In the genomic region with DNA sequence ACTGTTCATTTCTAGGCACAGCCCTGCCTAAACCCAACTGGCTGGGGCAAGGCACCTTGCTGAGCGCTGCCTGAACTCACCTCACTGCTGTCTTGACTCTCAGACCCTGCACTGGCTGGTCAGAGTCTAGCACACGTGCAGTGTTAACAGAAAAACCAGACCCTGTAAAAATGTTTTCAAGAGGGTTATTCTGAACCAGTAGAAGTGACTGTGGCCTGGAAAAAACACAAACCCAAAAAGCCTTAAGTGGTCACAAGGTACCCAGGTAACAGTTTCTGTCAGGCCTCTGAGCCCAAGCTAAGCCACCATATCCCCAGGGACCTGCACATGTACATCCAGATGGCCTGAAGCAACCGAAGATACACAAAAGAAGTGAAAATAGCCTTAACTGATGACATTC, we compare ENCODE assay signal across 1 cellular context.
TF ChIP-seq lines count a peak whose summit lies in the region.

No MANE protein-coding gene starts in this region.

TF ChIP-seq in GM23338, 12 proteins besides CTCF, POLR2A, EP300 and RAD21:
- TF ChIP-seq CREB1 (CRISPR knock-in tag; IDR thresholded peaks at IDR 0.05; ENCODE audit: low read depth): no peak
- no peak for TF ChIP-seq NANOG (IDR thresholded peaks at IDR 0.05; ENCODE audit: borderline replicate concordance)
- TF ChIP-seq POLR2AphosphoS5 (IDR thresholded peaks at IDR 0.05; ENCODE audit: low read depth): no peak
- no peak for TF ChIP-seq EZH2 (IDR thresholded peaks at IDR 0.05; ENCODE audit: low read depth, unreplicated experiment)
- TF ChIP-seq EZH2phosphoT487 (IDR thresholded peaks at IDR 0.05; ENCODE audit: unreplicated experiment): no peak
- TF ChIP-seq, protein P1, sequence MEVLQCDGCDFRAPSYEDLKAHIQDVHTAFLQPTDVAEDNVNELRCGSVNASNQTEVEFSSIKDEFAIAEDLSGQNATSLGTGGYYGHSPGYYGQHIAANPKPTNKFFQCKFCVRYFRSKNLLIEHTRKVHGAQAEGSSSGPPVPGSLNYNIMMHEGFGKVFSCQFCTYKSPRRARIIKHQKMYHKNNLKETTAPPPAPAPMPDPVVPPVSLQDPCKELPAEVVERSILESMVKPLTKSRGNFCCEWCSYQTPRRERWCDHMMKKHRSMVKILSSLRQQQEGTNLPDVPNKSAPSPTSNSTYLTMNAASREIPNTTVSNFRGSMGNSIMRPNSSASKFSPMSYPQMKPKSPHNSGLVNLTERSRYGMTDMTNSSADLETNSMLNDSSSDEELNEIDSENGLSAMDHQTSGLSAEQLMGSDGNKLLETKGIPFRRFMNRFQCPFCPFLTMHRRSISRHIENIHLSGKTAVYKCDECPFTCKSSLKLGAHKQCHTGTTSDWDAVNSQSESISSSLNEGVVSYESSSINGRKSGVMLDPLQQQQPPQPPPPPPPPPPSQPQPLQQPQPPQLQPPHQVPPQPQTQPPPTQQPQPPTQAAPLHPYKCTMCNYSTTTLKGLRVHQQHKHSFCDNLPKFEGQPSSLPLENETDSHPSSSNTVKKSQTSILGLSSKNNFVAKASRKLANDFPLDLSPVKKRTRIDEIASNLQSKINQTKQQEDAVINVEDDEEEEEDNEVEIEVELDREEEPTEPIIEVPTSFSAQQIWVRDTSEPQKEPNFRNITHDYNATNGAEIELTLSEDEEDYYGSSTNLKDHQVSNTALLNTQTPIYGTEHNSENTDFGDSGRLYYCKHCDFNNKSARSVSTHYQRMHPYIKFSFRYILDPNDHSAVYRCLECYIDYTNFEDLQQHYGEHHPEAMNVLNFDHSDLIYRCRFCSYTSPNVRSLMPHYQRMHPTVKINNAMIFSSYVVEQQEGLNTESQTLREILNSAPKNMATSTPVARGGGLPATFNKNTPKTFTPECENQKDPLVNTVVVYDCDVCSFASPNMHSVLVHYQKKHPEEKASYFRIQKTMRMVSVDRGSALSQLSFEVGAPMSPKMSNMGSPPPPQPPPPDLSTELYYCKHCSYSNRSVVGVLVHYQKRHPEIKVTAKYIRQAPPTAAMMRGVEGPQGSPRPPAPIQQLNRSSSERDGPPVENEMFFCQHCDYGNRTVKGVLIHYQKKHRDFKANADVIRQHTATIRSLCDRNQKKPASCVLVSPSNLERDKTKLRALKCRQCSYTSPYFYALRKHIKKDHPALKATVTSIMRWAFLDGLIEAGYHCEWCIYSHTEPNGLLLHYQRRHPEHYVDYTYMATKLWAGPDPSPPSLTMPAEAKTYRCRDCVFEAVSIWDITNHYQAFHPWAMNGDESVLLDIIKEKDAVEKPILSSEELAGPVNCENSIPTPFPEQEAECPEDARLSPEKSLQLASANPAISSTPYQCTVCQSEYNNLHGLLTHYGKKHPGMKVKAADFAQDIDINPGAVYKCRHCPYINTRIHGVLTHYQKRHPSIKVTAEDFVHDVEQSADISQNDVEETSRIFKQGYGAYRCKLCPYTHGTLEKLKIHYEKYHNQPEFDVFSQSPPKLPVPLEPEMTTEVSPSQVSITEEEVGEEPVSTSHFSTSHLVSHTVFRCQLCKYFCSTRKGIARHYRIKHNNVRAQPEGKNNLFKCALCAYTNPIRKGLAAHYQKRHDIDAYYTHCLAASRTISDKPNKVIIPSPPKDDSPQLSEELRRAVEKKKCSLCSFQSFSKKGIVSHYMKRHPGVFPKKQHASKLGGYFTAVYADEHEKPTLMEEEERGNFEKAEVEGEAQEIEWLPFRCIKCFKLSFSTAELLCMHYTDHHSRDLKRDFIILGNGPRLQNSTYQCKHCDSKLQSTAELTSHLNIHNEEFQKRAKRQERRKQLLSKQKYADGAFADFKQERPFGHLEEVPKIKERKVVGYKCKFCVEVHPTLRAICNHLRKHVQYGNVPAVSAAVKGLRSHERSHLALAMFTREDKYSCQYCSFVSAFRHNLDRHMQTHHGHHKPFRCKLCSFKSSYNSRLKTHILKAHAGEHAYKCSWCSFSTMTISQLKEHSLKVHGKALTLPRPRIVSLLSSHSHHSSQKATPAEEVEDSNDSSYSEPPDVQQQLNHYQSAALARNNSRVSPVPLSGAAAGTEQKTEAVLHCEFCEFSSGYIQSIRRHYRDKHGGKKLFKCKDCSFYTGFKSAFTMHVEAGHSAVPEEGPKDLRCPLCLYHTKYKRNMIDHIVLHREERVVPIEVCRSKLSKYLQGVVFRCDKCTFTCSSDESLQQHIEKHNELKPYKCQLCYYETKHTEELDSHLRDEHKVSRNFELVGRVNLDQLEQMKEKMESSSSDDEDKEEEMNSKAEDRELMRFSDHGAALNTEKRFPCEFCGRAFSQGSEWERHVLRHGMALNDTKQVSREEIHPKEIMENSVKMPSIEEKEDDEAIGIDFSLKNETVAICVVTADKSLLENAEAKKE (CRISPR knock-in tag; IDR thresholded peaks at IDR 0.05): no peak
- TF ChIP-seq JUNB (IDR thresholded peaks at IDR 0.05; ENCODE audit: unreplicated experiment): no peak
- TF ChIP-seq STAT1 (IDR thresholded peaks at IDR 0.05; ENCODE audit: unreplicated experiment): no peak
- TF ChIP-seq ZNF114 (CRISPR knock-in tag; IDR thresholded peaks at IDR 0.05): no peak
- TF ChIP-seq, protein P2, sequence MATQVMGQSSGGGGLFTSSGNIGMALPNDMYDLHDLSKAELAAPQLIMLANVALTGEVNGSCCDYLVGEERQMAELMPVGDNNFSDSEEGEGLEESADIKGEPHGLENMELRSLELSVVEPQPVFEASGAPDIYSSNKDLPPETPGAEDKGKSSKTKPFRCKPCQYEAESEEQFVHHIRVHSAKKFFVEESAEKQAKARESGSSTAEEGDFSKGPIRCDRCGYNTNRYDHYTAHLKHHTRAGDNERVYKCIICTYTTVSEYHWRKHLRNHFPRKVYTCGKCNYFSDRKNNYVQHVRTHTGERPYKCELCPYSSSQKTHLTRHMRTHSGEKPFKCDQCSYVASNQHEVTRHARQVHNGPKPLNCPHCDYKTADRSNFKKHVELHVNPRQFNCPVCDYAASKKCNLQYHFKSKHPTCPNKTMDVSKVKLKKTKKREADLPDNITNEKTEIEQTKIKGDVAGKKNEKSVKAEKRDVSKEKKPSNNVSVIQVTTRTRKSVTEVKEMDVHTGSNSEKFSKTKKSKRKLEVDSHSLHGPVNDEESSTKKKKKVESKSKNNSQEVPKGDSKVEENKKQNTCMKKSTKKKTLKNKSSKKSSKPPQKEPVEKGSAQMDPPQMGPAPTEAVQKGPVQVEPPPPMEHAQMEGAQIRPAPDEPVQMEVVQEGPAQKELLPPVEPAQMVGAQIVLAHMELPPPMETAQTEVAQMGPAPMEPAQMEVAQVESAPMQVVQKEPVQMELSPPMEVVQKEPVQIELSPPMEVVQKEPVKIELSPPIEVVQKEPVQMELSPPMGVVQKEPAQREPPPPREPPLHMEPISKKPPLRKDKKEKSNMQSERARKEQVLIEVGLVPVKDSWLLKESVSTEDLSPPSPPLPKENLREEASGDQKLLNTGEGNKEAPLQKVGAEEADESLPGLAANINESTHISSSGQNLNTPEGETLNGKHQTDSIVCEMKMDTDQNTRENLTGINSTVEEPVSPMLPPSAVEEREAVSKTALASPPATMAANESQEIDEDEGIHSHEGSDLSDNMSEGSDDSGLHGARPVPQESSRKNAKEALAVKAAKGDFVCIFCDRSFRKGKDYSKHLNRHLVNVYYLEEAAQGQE (IDR thresholded peaks at IDR 0.05; ENCODE audit: unreplicated experiment): no peak
TF ChIP-seq in GM23338: peak in this region for 0.
